Comparison of ENCODE assay signal across 1 cellular context in genomic region chr5:141872496-141873356, GRCh38.
TF ChIP-seq lines count a peak whose summit lies in the region.

No MANE protein-coding gene starts in this region.

TF ChIP-seq in H1, 55 proteins besides CTCF, POLR2A, EP300 and RAD21:
- TF ChIP-seq RFX5 (IDR thresholded peaks at IDR 0.05; ENCODE audit: borderline replicate concordance, low read depth, low read length), result no peak
- TF ChIP-seq TCF12 (IDR thresholded peaks at IDR 0.05; ENCODE audit: low read depth, low read length), result peak; percentile 84; the same call in 1 of the 2 replicates
- peak in 1 of 2 experiments; percentile 50; a peak in 1 of 4 replicates for TF ChIP-seq SIN3A (conservative IDR thresholded peaks at IDR 0.05 in 1 of 2, IDR thresholded peaks at IDR 0.05 in 1 of 2; ENCODE audit: low read depth in 1 of 2, low read length in 2 of 2)
- TF ChIP-seq CEBPB (IDR thresholded peaks at IDR 0.05; ENCODE audit: low read depth, low read length), result peak; percentile 98
- peak; percentile 42; the same call in 1 of the 2 replicates for TF ChIP-seq TBP (IDR thresholded peaks at IDR 0.05; ENCODE audit: low read depth, low read length)
- TF ChIP-seq CHD2 (IDR thresholded peaks at IDR 0.05; ENCODE audit: low read length), result no peak
- no peak for TF ChIP-seq BACH1 (IDR thresholded peaks at IDR 0.05; ENCODE audit: low read length)
- no peak for TF ChIP-seq KDM5A (IDR thresholded peaks at IDR 0.05; ENCODE audit: low read length)
- 0 out of 2 replicates have a peak, but pooled peaks have one; percentile 35 for TF ChIP-seq POLR2AphosphoS5 (IDR thresholded peaks at IDR 0.05; ENCODE audit: low read depth, low read length)
- TF ChIP-seq HDAC2 (IDR thresholded peaks at IDR 0.05; ENCODE audit: borderline replicate concordance in 1 of 2, low read depth in 2 of 2, low read length in 2 of 2), result peak in 1 of 2 experiments; percentile 35; a peak in 1 of 4 replicates
- 0 out of 2 replicates have a peak, but pooled peaks have one; percentile 19 for TF ChIP-seq ATF2 (IDR thresholded peaks at IDR 0.05; ENCODE audit: low read length)
- peak; percentile 51; the same call in 1 of the 2 replicates for TF ChIP-seq TAF1 (IDR thresholded peaks at IDR 0.05; ENCODE audit: low read depth, low read length)
- 0 out of 2 replicates have a peak, but pooled peaks have one; percentile 38 for TF ChIP-seq ATF3 (IDR thresholded peaks at IDR 0.05; ENCODE audit: insufficient read depth, low read depth, low read length)
- peak; percentile 83; the same call in 1 of the 2 replicates for TF ChIP-seq SP1 (IDR thresholded peaks at IDR 0.05; ENCODE audit: low read depth, low read length)
- TF ChIP-seq EZH2 (IDR thresholded peaks at IDR 0.05; ENCODE audit: low read depth, low read length, severe bottlenecking), result no peak
- no peak for TF ChIP-seq SAP30 (IDR thresholded peaks at IDR 0.05; ENCODE audit: insufficient read depth, insufficient replicate concordance, low read length)
- peak; percentile 46; the same call in 1 of the 2 replicates for TF ChIP-seq TEAD4 (IDR thresholded peaks at IDR 0.05; ENCODE audit: low read depth, low read length)
- no peak for TF ChIP-seq GABPA (IDR thresholded peaks at IDR 0.05; ENCODE audit: borderline replicate concordance, insufficient read depth, low read length)
